ENCODE assay signal across 23 cellular contexts in the genomic region with DNA sequence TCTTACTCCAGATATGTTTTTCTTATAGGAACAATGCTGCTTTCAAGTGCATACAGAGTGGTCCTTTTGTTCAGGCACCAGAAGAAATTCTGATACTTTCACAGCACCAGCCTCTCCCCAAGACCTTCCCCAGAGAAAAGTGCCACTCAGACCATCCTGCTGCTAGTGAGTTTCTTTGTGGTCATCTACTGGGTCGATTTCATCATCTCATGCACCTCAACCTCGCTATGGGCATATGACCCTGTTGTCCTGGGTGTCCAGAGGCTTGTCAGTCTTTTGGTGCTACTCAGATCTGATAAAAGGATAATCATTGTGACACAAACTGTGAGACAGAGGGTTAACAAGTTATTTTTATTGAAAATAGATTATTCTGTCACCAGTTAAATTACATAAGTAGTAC. TPM values are rescaled to one million over a fixed set of nuclear protein-coding genes. Genes with fewer than 3 reads are reported as not detected.
A peak's percentile ranks its signal among the peaks of the same experiment; 100 is the strongest.
DNase-seq lines count a peak whose midpoint lies in the region; ATAC-seq and TF ChIP-seq lines count a peak whose summit lies in the region.
"Had no signal": no experiment of that assay in that cellular context is flagged by ENCODE, and none has a peak within 500 bp of the region (broad histone marks: within the 10 kb centered on the region; RNA-seq: fewer than 3 reads in every experiment).

No MANE protein-coding gene starts in this region.

- H3K9me3 ChIP-seq in OCI-LY3 (ENCODE audit: insufficient read depth, low read length) (no peaks in the 10 kb centered on the region), ovary (no peaks in the 10 kb centered on the region)

- intact Hi-C loops in activated naive CD4-positive, alpha-beta T cell treated with anti-CD3 and anti-CD28 coated beads for 36 hours (cut with micrococcal nuclease): no loop called here
- intact Hi-C loops in ovary (cut with DNase I): loop anchor here in 1 of 4 donors (5.0 kb wide), 1 partner anchor 306 kb away; no protein-coding TSS in a partner anchor

- H3K79me2 ChIP-seq in OCI-LY3 (ENCODE audit: low read length): no peaks in the 10 kb centered on the region

- WGBS in ovary, 3 donors: 38 to 61% (median 47%) methylated on average over 2 of the region's 2 CpGs

- no peaks in the 10 kb centered on the region for H4K20me1 ChIP-seq in OCI-LY3 (ENCODE audit: insufficient read depth, low read length)
- H4K20me1 ChIP-seq: BLaER1 had no signal

- no peak for TF ChIP-seq POLR2A in ovary (IDR thresholded peaks at IDR 0.05)

- H3K36me3 Mint-ChIP-seq in activated naive CD4-positive, alpha-beta T cell treated with anti-CD3 and anti-CD28 coated beads for 36 hours (ENCODE audit: low read depth): no peaks in the 10 kb centered on the region
- no peaks in the 10 kb centered on the region for H3K36me3 Mint-ChIP-seq in memory B cell
- H3K36me3 Mint-ChIP-seq: CD4-positive, CD25-positive, alpha-beta regulatory T cell had no signal

- DNase-seq in activated naive CD4-positive, alpha-beta T cell treated with anti-CD3 and anti-CD28 coated beads for 36 hours: no peak
- no peak for DNase-seq in activated naive CD4-positive, alpha-beta T cell treated with anti-CD3 and anti-CD28 coated beads, Interleukin-2, amount 50 U/mL, for 16 hours
- DNase-seq in memory B cell (ENCODE audit: low spot score in 2 of 2) (no peak), ovary (no peak), UCSD-AML1 (lab: John Stamatoyannopoulos, UW; ENCODE audit: unreplicated experiment) (no peak)
- DNase-seq: 8988T; CD4-positive, CD25-positive, alpha-beta regulatory T cell; GM23248; H7; KG1; NCI-H1105; NCI-H1436 treated with DMSO at 0.1 percent for 48 hours; NCI-H187 treated with DMSO at 0.1 percent for 48 hours; NCI-H2171 treated with DMSO at 0.1 percent for 48 hours; NCI-H524; NCI-H748 treated with DMSO at 0.1 percent for 48 hours; SHP77 treated with DMSO at 0.1 percent for 48 hours had no signal

- no peak for TF ChIP-seq CTCF in OCI-LY3 (IDR thresholded peaks at IDR 0.05; ENCODE audit: low read depth, low read length)
- TF ChIP-seq CTCF in ovary (IDR thresholded peaks at IDR 0.05): no peak

- H3K4me1 ChIP-seq in OCI-LY3 (ENCODE audit: low read length) (peaks cover 3% of the 10 kb centered on the region; the same call in 1 of the 2 replicates), ovary (ENCODE audit: insufficient read depth) (no peaks in the 10 kb centered on the region)

- peaks cover 7% of the 10 kb centered on the region for H3K4me1 Mint-ChIP-seq in activated naive CD4-positive, alpha-beta T cell treated with anti-CD3 and anti-CD28 coated beads for 36 hours (ENCODE audit: low read depth)
- no peaks in the 10 kb centered on the region for H3K4me1 Mint-ChIP-seq in memory B cell

- no peaks in the 10 kb centered on the region for H3K27me3 ChIP-seq in OCI-LY3 (ENCODE audit: low read depth, low read length)
- no peaks in the 10 kb centered on the region for H3K27me3 ChIP-seq in ovary
- H3K27me3 ChIP-seq: BLaER1 had no signal

- TF ChIP-seq EP300 in ovary (IDR thresholded peaks at IDR 0.05): no peak

- H3K4me3 Mint-ChIP-seq in activated naive CD4-positive, alpha-beta T cell treated with anti-CD3 and anti-CD28 coated beads for 36 hours: no peak overlapping the region
- no peak overlapping the region for H3K4me3 Mint-ChIP-seq in memory B cell
- H3K4me3 Mint-ChIP-seq: CD4-positive, CD25-positive, alpha-beta regulatory T cell had no signal

- H3K36me3 ChIP-seq in OCI-LY3 (replicated peaks; ENCODE audit: low read depth, low read length) (no peaks in the 10 kb centered on the region), ovary (no peaks in the 10 kb centered on the region)
- H3K36me3 ChIP-seq: BLaER1 had no signal

- peak overlapping the region; percentile 27 for H3K27ac Mint-ChIP-seq in activated naive CD4-positive, alpha-beta T cell treated with anti-CD3 and anti-CD28 coated beads for 36 hours
- H3K27ac Mint-ChIP-seq in memory B cell: peak overlapping the region; percentile 63

- ATAC-seq in memory B cell (ENCODE audit: low read depth) (no peak), HG03457 (IDR thresholded peaks at IDR 0.05; ENCODE audit: unreplicated experiment) (no peak)
- ATAC-seq: Panc1 had no signal

- H3K4me3 ChIP-seq in OCI-LY3 (ENCODE audit: low read length) (no peak overlapping the region), ovary (no peak overlapping the region)
- H3K4me3 ChIP-seq: BLaER1, GM23248, SK-N-MC had no signal

- CTCF ChIA-PET in activated naive CD4-positive, alpha-beta T cell treated with anti-CD3 and anti-CD28 coated beads for 36 hours (lab: Charles Lee): no interaction called here

- H3K27ac ChIP-seq in OCI-LY3 (ENCODE audit: low read length) (no peak overlapping the region), ovary (no peak overlapping the region)
- H3K27ac ChIP-seq: BLaER1, GM23248, SK-N-MC had no signal

- H3K9me3 Mint-ChIP-seq in activated naive CD4-positive, alpha-beta T cell treated with anti-CD3 and anti-CD28 coated beads for 36 hours: no peaks in the 10 kb centered on the region
- H3K9me3 Mint-ChIP-seq in memory B cell: no peaks in the 10 kb centered on the region
- H3K9me3 Mint-ChIP-seq: CD4-positive, CD25-positive, alpha-beta regulatory T cell had no signal

- no peak overlapping the region for H3K4me2 ChIP-seq in OCI-LY3 (ENCODE audit: low read length)
- H3K4me2 ChIP-seq: BLaER1 had no signal

- 0 out of 2 replicates have a peak overlapping the region, but pooled peaks have one; percentile 33 for H2AFZ ChIP-seq in OCI-LY3 (ENCODE audit: low read depth, low read length)
- H2AFZ ChIP-seq: GM23248 had no signal

- H3K27me3 Mint-ChIP-seq in activated naive CD4-positive, alpha-beta T cell treated with anti-CD3 and anti-CD28 coated beads for 36 hours (ENCODE audit: low read depth): no peaks in the 10 kb centered on the region
- peaks cover 1% of the 10 kb centered on the region for H3K27me3 Mint-ChIP-seq in memory B cell
- H3K27me3 Mint-ChIP-seq: CD4-positive, CD25-positive, alpha-beta regulatory T cell had no signal

- no peak overlapping the region for H3K9ac ChIP-seq in OCI-LY3 (ENCODE audit: low read length)
- H3K9ac ChIP-seq: BLaER1, GM23248 had no signal

RNA-seq across cellular contexts. Expression of gene WDR13, which starts 39.5 kb away (rescaled TPM):
- 10 to 100 TPM; 37.0 to 40.1 TPM for total RNA-seq in activated naive CD4-positive, alpha-beta T cell treated with anti-CD3 and anti-CD28 coated beads for 36 hours
- total RNA-seq in ovary: 100 to 1,000 TPM in 6 of 7 donors, 10 to 100 TPM in 1; 98.8 to 189 (median 148) TPM
- 100 to 1,000 TPM in 1 of 2 donors, 1 to 10 TPM in 1; 8.5 to 169 TPM for polyA plus RNA-seq in ovary

RNA-seq across cellular contexts. Expression of gene WAS, which starts 46.8 kb away (rescaled TPM):
- total RNA-seq in activated naive CD4-positive, alpha-beta T cell treated with anti-CD3 and anti-CD28 coated beads for 36 hours: 10 to 100 TPM; 76.1 to 77.8 TPM
- 1 to 10 TPM in 6 of 7 donors, under 1 TPM in 1; 0.95 to 7.7 (median 3.1) TPM for total RNA-seq in ovary
- 1 to 10 TPM; 1.3 to 3.2 TPM for polyA plus RNA-seq in ovary
- total RNA-seq: G401, GM23248 had no signal
- polyA plus RNA-seq: GM23248 had no signal

RNA-seq across cellular contexts. Expression of gene SUV39H1, which starts 59.8 kb away (rescaled TPM):
- total RNA-seq in activated naive CD4-positive, alpha-beta T cell treated with anti-CD3 and anti-CD28 coated beads for 36 hours: 10 to 100 TPM; 31.5 to 31.9 TPM
- total RNA-seq in ovary: 1 to 10 TPM; 3.2 to 7.7 (median 5.2) TPM
- 1 to 10 TPM; 3.5 to 5.6 TPM for polyA plus RNA-seq in ovary

Comparison
In these comparisons a context has a peak if more than half of its experiments do, and no peak if none do; other contexts are left out.
1. RNA of gene WAS, which starts 46.8 kb away (total RNA-seq): 76.1 to 77.8 TPM in activated naive CD4-positive, alpha-beta T cell treated with anti-CD3 and anti-CD28 coated beads for 36 hours; 0.95 to 7.7 TPM in ovary; every median in the first group is over 4 times any median in the second.